Comparison of ENCODE assay signal across 8 cellular contexts in the genomic region with DNA sequence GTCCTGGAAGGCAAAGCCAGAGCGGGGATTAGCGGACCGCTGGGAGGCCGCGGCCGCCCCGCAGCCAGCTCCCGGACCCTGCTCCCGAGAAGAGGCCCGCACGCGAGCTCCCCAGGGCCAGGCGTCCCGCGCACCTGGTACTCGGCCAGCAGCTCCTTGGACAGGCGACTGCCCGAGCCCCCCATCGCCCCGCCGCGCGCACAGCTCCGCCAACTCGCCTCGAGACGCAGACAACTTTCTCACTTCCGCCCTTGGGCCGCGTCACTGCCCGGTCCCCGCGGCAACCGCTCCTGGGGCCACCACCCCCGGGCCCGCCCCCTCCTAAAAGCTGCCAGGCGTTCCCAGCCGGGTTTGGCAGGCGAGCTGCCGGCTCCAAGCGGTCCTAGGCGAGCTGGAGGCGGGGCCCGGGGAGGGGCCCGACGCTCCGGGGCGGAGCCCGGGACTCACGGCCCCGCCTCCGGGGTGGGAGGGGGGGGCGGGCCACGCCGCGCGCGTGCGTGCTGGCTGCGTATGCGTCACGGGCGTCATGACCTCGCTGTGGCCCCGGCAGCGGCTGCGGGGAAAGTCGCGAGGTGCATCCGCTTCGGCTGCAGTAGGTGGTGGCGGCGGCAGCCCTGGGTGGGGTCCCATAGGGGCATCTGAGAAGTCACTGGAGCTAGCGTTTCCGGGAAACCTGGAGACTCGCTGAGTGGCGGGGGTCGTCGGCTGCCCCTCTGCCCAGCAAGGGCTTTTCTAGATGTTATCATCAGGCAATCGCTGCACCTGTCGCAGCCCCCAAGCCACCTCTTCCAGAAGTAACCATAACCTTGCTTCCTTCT. TPM values are rescaled to one million over a fixed set of nuclear protein-coding genes. Genes with fewer than 3 reads are reported as not detected.
DNase-seq lines count a peak whose midpoint lies in the region; ATAC-seq and TF ChIP-seq lines count a peak whose summit lies in the region.

TSS of gene CIB1 (minus strand) at position 241 of the 818 bp plus-strand sequence. CDS start at position 185, 56 bp downstream.
A gene with protein sequence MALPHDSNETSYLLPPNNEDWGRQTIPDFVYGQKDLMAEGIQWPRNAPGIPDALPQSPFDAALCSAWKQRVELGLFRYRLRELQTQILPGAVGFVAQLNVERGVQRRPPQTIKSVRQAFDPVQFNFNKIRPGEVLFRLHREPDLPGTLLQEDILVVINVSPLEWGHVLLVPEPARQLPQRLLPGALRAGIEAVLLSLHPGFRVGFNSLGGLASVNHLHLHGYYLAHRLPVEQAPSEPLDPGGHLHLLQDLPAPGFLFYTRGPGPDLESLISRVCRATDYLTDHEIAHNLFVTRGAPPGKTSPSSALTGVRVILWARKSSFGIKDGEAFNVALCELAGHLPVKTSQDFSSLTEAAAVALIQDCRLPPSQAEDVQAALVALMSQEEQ (plus strand): TSS at position 509 of the 818 bp plus-strand sequence. CDS start 6,700 bp downstream, outside the sequence.

- ATAC-seq in GM19372 (IDR thresholded peaks at IDR 0.05; ENCODE audit: low read depth, unreplicated experiment): peak; percentile 84
- ATAC-seq in HG03521 (IDR thresholded peaks at IDR 0.05; ENCODE audit: unreplicated experiment): peak; percentile 89

- H3K4me3 Mint-ChIP-seq in activated CD4-positive, alpha-beta T cell treated with anti-CD3 and anti-CD28 coated beads, Interleukin-2, amount 10 ng/mL, durations not matched to agents 7 days and 5 days: peak within 1 kb of the TSS; percentile 98

- H3K36me3 Mint-ChIP-seq in activated CD4-positive, alpha-beta T cell treated with anti-CD3 and anti-CD28 coated beads, Interleukin-2, amount 10 ng/mL, durations not matched to agents 7 days and 5 days (ENCODE audit: low read depth): peaks cover 31% of the 10 kb centered on the region

- POLR2A ChIA-PET in activated CD4-positive, alpha-beta T cell treated with anti-CD3 and anti-CD28 coated beads, Interleukin-2, amount 10 ng/mL, durations not matched to agents 7 days and 5 days (lab: Charles Lee): interaction anchor here (1.1 kb wide), 1 partner anchor 32 kb away, joined by 5 read pairs; the partner anchor contains the start of gene NGRN

- peaks cover 59% of the 10 kb centered on the region for H3K4me1 Mint-ChIP-seq in activated CD4-positive, alpha-beta T cell treated with anti-CD3 and anti-CD28 coated beads, Interleukin-2, amount 10 ng/mL, durations not matched to agents 7 days and 5 days

- peak within 1 kb of the TSS; percentile 94 for H3K27ac ChIP-seq in C4-2B
- peak within 1 kb of the TSS; percentile 93 to 94 for H3K27ac ChIP-seq in coronary artery

- CTCF ChIA-PET in activated CD4-positive, alpha-beta T cell treated with anti-CD3 and anti-CD28 coated beads, Interleukin-2, amount 10 ng/mL, durations not matched to agents 7 days and 5 days (lab: Charles Lee): interaction anchor here (0.5 to 3.3 kb wide), 13 partner anchors 9 to 93 kb away, joined by 3 to 17 read pairs (median 5); partner anchors contain the start of genes NGRN, SEMA4B and TTLL13

- H3K9me3 Mint-ChIP-seq in activated CD4-positive, alpha-beta T cell treated with anti-CD3 and anti-CD28 coated beads, Interleukin-2, amount 10 ng/mL, durations not matched to agents 7 days and 5 days: no peaks in the 10 kb centered on the region

- TF ChIP-seq CTCF in C4-2B (conservative IDR thresholded peaks at IDR 0.05) (no peak), coronary artery (IDR thresholded peaks at IDR 0.05) (no peak)

- peak within 1 kb of the TSS; percentile 97 for H3K27ac Mint-ChIP-seq in activated CD4-positive, alpha-beta T cell treated with anti-CD3 and anti-CD28 coated beads, Interleukin-2, amount 10 ng/mL, durations not matched to agents 7 days and 5 days

- DNase-seq in NCI-H69 (lab: John Stamatoyannopoulos, UW) (peak; percentile 95), coronary artery (ENCODE audit: low spot score) (peak; percentile 98), left kidney (ENCODE audit: low read depth, low spot score) (peak; percentile 98)
- DNase-seq in activated CD4-positive, alpha-beta T cell treated with anti-CD3 and anti-CD28 coated beads, Interleukin-2, amount 10 ng/mL, durations not matched to agents 7 days and 5 days: peak; percentile 96
- DNase-seq in stimulated activated CD4-positive, alpha-beta T cell treated with anti-CD3 and anti-CD28 coated beads, Interleukin-1b, Interleukin-23, amount 100 ng/mL, for 48 hours: peak; percentile 98

- H3K27me3 Mint-ChIP-seq in activated CD4-positive, alpha-beta T cell treated with anti-CD3 and anti-CD28 coated beads, Interleukin-2, amount 10 ng/mL, durations not matched to agents 7 days and 5 days: no peaks in the 10 kb centered on the region

- peak within 1 kb of the TSS; percentile 88 for H3K4me3 ChIP-seq in coronary artery

RNA-seq across cellular contexts. Expression of gene CIB1, which starts in this region (rescaled TPM):
- 10 to 100 TPM; 75.4 to 83.5 TPM for total RNA-seq in activated CD4-positive, alpha-beta T cell treated with anti-CD3 and anti-CD28 coated beads, Interleukin-2, amount 10 ng/mL, durations not matched to agents 7 days and 5 days

RNA-seq across cellular contexts. Expression of the second gene that starts in this region (rescaled TPM):
- 1 to 10 TPM; 9.8 to 10.0 TPM for total RNA-seq in activated CD4-positive, alpha-beta T cell treated with anti-CD3 and anti-CD28 coated beads, Interleukin-2, amount 10 ng/mL, durations not matched to agents 7 days and 5 days

Comparison
In these comparisons a context has a peak if more than half of its experiments do, and no peak if none do; other contexts are left out.
1. Peak in every context shown above with its lines: DNase-seq, ATAC-seq, H3K4me3 ChIP-seq and H3K27ac ChIP-seq.